ENCODE assay signal across 1 cellular context in the genomic region with DNA sequence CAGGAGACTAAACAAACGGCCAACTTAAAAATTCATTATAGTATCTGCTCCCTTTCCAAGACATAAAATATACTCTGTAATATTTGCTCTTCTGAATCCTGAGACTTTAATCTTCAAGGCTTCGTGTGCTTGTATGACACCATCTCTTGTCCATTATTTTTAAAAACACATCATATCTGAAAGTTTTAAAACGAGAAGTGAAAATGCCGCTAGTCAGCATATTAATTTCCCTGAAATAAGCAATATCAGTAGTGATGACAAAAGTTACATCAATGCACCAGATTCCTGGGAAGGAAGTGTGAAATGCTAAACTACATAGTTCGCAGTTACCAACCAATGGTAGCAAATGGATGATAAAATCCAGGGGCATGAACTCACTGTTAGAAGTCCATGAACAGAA.
A peak's percentile ranks its signal among the peaks of the same experiment; 100 is the strongest.
TF ChIP-seq lines count a peak whose summit lies in the region.

No MANE protein-coding gene starts in this region.

TF ChIP-seq in HepG2, 621 proteins besides CTCF, POLR2A, EP300 and RAD21 (continued from another document):
- TF ChIP-seq, protein P1, sequence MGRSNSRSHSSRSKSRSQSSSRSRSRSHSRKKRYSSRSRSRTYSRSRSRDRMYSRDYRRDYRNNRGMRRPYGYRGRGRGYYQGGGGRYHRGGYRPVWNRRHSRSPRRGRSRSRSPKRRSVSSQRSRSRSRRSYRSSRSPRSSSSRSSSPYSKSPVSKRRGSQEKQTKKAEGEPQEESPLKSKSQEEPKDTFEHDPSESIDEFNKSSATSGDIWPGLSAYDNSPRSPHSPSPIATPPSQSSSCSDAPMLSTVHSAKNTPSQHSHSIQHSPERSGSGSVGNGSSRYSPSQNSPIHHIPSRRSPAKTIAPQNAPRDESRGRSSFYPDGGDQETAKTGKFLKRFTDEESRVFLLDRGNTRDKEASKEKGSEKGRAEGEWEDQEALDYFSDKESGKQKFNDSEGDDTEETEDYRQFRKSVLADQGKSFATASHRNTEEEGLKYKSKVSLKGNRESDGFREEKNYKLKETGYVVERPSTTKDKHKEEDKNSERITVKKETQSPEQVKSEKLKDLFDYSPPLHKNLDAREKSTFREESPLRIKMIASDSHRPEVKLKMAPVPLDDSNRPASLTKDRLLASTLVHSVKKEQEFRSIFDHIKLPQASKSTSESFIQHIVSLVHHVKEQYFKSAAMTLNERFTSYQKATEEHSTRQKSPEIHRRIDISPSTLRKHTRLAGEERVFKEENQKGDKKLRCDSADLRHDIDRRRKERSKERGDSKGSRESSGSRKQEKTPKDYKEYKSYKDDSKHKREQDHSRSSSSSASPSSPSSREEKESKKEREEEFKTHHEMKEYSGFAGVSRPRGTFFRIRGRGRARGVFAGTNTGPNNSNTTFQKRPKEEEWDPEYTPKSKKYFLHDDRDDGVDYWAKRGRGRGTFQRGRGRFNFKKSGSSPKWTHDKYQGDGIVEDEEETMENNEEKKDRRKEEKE (IDR thresholded peaks at IDR 0.05) = no peak
- TF ChIP-seq, protein P2, sequence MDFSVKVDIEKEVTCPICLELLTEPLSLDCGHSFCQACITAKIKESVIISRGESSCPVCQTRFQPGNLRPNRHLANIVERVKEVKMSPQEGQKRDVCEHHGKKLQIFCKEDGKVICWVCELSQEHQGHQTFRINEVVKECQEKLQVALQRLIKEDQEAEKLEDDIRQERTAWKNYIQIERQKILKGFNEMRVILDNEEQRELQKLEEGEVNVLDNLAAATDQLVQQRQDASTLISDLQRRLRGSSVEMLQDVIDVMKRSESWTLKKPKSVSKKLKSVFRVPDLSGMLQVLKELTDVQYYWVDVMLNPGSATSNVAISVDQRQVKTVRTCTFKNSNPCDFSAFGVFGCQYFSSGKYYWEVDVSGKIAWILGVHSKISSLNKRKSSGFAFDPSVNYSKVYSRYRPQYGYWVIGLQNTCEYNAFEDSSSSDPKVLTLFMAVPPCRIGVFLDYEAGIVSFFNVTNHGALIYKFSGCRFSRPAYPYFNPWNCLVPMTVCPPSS (IDR thresholded peaks at IDR 0.05) = no peak
- TF ChIP-seq MAFF (IDR thresholded peaks at IDR 0.05; ENCODE audit: low read depth, low read length) (peak; percentile 79), PHB2 (IDR thresholded peaks at IDR 0.05; ENCODE audit: partially characterized antibody) (no peak), ZNF33B (CRISPR knock-in tag; IDR thresholded peaks at IDR 0.05) (no peak)
- TF ChIP-seq, protein P3, sequence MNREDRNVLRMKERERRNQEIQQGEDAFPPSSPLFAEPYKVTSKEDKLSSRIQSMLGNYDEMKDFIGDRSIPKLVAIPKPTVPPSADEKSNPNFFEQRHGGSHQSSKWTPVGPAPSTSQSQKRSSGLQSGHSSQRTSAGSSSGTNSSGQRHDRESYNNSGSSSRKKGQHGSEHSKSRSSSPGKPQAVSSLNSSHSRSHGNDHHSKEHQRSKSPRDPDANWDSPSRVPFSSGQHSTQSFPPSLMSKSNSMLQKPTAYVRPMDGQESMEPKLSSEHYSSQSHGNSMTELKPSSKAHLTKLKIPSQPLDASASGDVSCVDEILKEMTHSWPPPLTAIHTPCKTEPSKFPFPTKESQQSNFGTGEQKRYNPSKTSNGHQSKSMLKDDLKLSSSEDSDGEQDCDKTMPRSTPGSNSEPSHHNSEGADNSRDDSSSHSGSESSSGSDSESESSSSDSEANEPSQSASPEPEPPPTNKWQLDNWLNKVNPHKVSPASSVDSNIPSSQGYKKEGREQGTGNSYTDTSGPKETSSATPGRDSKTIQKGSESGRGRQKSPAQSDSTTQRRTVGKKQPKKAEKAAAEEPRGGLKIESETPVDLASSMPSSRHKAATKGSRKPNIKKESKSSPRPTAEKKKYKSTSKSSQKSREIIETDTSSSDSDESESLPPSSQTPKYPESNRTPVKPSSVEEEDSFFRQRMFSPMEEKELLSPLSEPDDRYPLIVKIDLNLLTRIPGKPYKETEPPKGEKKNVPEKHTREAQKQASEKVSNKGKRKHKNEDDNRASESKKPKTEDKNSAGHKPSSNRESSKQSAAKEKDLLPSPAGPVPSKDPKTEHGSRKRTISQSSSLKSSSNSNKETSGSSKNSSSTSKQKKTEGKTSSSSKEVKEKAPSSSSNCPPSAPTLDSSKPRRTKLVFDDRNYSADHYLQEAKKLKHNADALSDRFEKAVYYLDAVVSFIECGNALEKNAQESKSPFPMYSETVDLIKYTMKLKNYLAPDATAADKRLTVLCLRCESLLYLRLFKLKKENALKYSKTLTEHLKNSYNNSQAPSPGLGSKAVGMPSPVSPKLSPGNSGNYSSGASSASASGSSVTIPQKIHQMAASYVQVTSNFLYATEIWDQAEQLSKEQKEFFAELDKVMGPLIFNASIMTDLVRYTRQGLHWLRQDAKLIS (CRISPR knock-in tag; IDR thresholded peaks at IDR 0.05) = no peak
